Comparison of ENCODE assay signal across 15 cellular contexts in the genomic region with DNA sequence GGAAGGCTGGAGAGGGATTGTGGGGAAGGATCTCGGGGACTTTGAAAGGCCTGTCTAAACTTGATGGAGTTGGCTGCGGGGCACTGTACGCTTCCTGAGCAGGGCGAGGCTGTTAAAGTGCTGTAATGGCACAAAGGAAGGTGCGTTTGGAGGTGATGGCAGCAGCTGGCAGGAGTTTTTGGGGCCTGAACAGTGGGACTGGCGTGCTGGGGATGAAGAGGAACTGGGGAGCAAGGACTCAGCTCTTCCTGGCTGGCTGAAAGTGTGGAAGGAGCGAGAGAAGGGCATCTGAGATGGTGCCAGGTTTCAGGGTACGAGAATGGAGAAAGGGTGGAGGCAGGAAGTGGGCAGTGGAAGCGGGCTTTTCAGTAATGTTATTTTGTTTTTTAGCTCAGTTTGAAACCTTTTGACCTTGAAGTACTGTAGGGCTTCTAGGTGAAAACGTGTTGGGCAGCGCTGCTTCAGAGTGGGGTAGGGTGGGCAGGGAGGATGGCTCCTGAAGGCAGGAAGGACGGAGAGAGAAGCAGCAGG. TPM values are rescaled to one million over a fixed set of nuclear protein-coding genes. Genes with fewer than 3 reads are reported as not detected.
A peak's percentile ranks its signal among the peaks of the same experiment; 100 is the strongest.
DNase-seq lines count a peak whose midpoint lies in the region; ATAC-seq and TF ChIP-seq lines count a peak whose summit lies in the region.
"Had no signal": no experiment of that assay in that cellular context is flagged by ENCODE, and none has a peak within 500 bp of the region (broad histone marks: within the 10 kb centered on the region; RNA-seq: fewer than 3 reads in every experiment).

No MANE protein-coding gene starts in this region.

- peaks cover 26% of the 10 kb centered on the region for H3K36me3 Mint-ChIP-seq in T-helper 2 cell treated with Interferon-gamma antibody and Interleukin-4, amounts not matched to agents 5 μg/mL and 100 μg/mL, for 36 hours (ENCODE audit: low read depth)
- no peaks in the 10 kb centered on the region for H3K36me3 Mint-ChIP-seq in neural crest cell (ENCODE audit: low read depth)

- H3K4me3 ChIP-seq in effector memory CD4-positive, alpha-beta T cell (ENCODE audit: insufficient read depth, low read depth, low read length, poor library complexity, severe bottlenecking), result peak overlapping the region; percentile 13
- H3K4me3 ChIP-seq: pancreas had no signal

- peak overlapping the region; percentile 24 for H3K27ac ChIP-seq in effector memory CD4-positive, alpha-beta T cell (ENCODE audit: insufficient read depth, low read length, poor library complexity, severe bottlenecking)
- H3K27ac ChIP-seq: brain microvascular endothelial cell, pancreas had no signal

- TF ChIP-seq CTCF in neural crest cell (conservative IDR thresholded peaks at IDR 0.05), result no peak

- H3K4me1 ChIP-seq in effector memory CD4-positive, alpha-beta T cell (ENCODE audit: control insufficient read depth, insufficient read depth, low read length, poor library complexity, severe bottlenecking), result peaks cover 46% of the 10 kb centered on the region

- H3K36me3 ChIP-seq in effector memory CD4-positive, alpha-beta T cell (ENCODE audit: control insufficient read depth, insufficient read depth, low read length), result peaks cover 7% of the 10 kb centered on the region
- H3K36me3 ChIP-seq: pancreas had no signal

- no peaks in the 10 kb centered on the region for H3K27me3 ChIP-seq in effector memory CD4-positive, alpha-beta T cell (replicated peaks; ENCODE audit: control insufficient read depth, insufficient read depth, low read length, poor library complexity, severe bottlenecking)
- H3K27me3 ChIP-seq: brain microvascular endothelial cell, pancreas had no signal

- H3K27ac Mint-ChIP-seq in T-helper 2 cell treated with Interferon-gamma antibody and Interleukin-4, amounts not matched to agents 5 μg/mL and 100 μg/mL, for 36 hours, result peak overlapping the region; percentile 95
- peak overlapping the region; percentile 92 for H3K27ac Mint-ChIP-seq in neural crest cell (ENCODE audit: unreplicated experiment)

- peak overlapping the region; percentile 83 for H3K4me3 Mint-ChIP-seq in T-helper 2 cell treated with Interferon-gamma antibody and Interleukin-4, amounts not matched to agents 5 μg/mL and 100 μg/mL, for 36 hours
- H3K4me3 Mint-ChIP-seq in neural crest cell, result no peak overlapping the region

- ATAC-seq in activated CD4-positive, CD25-positive, alpha-beta regulatory T cell treated with anti-CD3 and anti-CD28 coated beads, Interleukin-2, amount 50 U/mL, for 24 hours, result peak; percentile 29 to 36
- ATAC-seq: pancreas had no signal

- DNase-seq in activated CD4-positive, CD25-positive, alpha-beta regulatory T cell (lab: John Stamatoyannopoulos, UW), result no peak
- DNase-seq in T-helper 2 cell treated with Interferon-gamma antibody and Interleukin-4, amounts not matched to agents 5 μg/mL and 100 μg/mL, for 36 hours (ENCODE audit: low spot score), result no peak
- no peak for DNase-seq in effector memory CD4-positive, alpha-beta T cell
- DNase-seq in neural crest cell (ENCODE audit: low read depth, low spot score) (no peak), SIG-M5 (lab: John Stamatoyannopoulos, UW) (no peak), NCI-H345 treated with DMSO at 0.1 percent for 48 hours (lab: John Stamatoyannopoulos, UW; ENCODE audit: unreplicated experiment) (no peak), HPDE6-E6E7 (ENCODE audit: extremely low spot score) (no peak)
- DNase-seq: 8988T; activated CD8-positive, alpha-beta memory T cell treated with anti-CD3 and anti-CD28 coated beads, Interleukin-2, amount 50 U/mL, for 4 hours; brain microvascular endothelial cell; erythroblast; NCI-H1092; pancreas; trophoblast cell had no signal

- H3K9me3 ChIP-seq in effector memory CD4-positive, alpha-beta T cell (ENCODE audit: control insufficient read depth, low read length), result no peaks in the 10 kb centered on the region
- H3K9me3 ChIP-seq: pancreas had no signal

- H3K27me3 Mint-ChIP-seq in T-helper 2 cell treated with Interferon-gamma antibody and Interleukin-4, amounts not matched to agents 5 μg/mL and 100 μg/mL, for 36 hours (ENCODE audit: low read depth), result no peaks in the 10 kb centered on the region
- H3K27me3 Mint-ChIP-seq in neural crest cell (ENCODE audit: low read depth), result no peaks in the 10 kb centered on the region

- H3K9me3 Mint-ChIP-seq in T-helper 2 cell treated with Interferon-gamma antibody and Interleukin-4, amounts not matched to agents 5 μg/mL and 100 μg/mL, for 36 hours, result no peaks in the 10 kb centered on the region
- no peaks in the 10 kb centered on the region for H3K9me3 Mint-ChIP-seq in neural crest cell

- peaks cover 56% of the 10 kb centered on the region for H3K4me1 Mint-ChIP-seq in T-helper 2 cell treated with Interferon-gamma antibody and Interleukin-4, amounts not matched to agents 5 μg/mL and 100 μg/mL, for 36 hours (ENCODE audit: low read depth)
- peaks cover 45% of the 10 kb centered on the region for H3K4me1 Mint-ChIP-seq in neural crest cell

RNA-seq across cellular contexts. Expression of a gene that starts 8.0 kb away (rescaled TPM):
- total RNA-seq in neural crest cell, result 23.9 and 25.0 TPM in 2 replicates
